Comparison of ENCODE assay signal across 7 cellular contexts in the genomic region with DNA sequence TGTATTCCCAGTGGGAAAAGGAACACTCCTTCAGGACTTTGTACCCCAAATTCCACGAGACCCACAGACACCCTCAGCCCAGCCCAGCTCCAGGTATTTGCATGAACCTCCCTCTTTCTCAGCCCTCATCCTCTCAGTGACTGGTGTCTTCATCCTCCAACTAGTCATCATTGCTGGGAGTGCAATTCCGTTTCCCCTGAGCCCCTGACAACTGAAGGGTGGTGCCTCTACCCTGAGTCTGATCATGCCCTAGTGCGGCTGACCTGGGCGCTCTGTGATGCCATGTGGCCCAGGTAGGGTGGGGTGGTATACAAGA. TPM values are rescaled to one million over a fixed set of nuclear protein-coding genes. Genes with fewer than 3 reads are reported as not detected.
DNase-seq lines count a peak whose midpoint lies in the region; ATAC-seq and TF ChIP-seq lines count a peak whose summit lies in the region.

No MANE protein-coding gene starts in this region.

- DNase-seq in immature natural killer cell (no peak), kidney glomerular epithelial cell (lab: John Stamatoyannopoulos, UW) (no peak)
- DNase-seq in activated effector memory CD4-positive, alpha-beta T cell treated with Interleukin-2 at 50 U/mL for 16 hours, result no peak

- H3K27me3 Mint-ChIP-seq in immature natural killer cell (ENCODE audit: low read depth in 3 of 3), result peaks cover 10 to 20% (median 18%) of the 10 kb centered on the region in 3 donors

- peak overlapping the region; percentile 79 to 94 (median 88) for H3K27ac Mint-ChIP-seq in immature natural killer cell

- peaks cover 50 to 57% of the 10 kb centered on the region in 2 donors for H3K4me1 Mint-ChIP-seq in immature natural killer cell

- H3K36me3 ChIP-seq in thymus (ENCODE audit: control insufficient read depth, insufficient read depth), result no peaks in the 10 kb centered on the region

- H3K27me3 ChIP-seq in thymus (ENCODE audit: control insufficient read depth, insufficient read depth), result no peaks in the 10 kb centered on the region

- H3K4me3 ChIP-seq in WI38 (ENCODE audit: low read depth, low read length), result peak overlapping the region; percentile 61
- H3K4me3 ChIP-seq in thymus (ENCODE audit: low read length), result peak overlapping the region; percentile 85

- no peaks in the 10 kb centered on the region for H3K36me3 Mint-ChIP-seq in immature natural killer cell

- no peak for TF ChIP-seq CTCF in WI38 (IDR thresholded peaks at IDR 0.05; ENCODE audit: low read depth, low read length)

- WGBS in thymus, result 25% methylated on average over 4 of the region's 4 CpGs

- H3K9me3 Mint-ChIP-seq in immature natural killer cell, result no peaks in the 10 kb centered on the region

- H3K9me3 ChIP-seq in thymus (ENCODE audit: control insufficient read depth), result no peaks in the 10 kb centered on the region

- ATAC-seq in GM19035 (IDR thresholded peaks at IDR 0.05; ENCODE audit: unreplicated experiment), result peak; percentile 7
- peak; percentile 5 for ATAC-seq in HG02938 (IDR thresholded peaks at IDR 0.05; ENCODE audit: unreplicated experiment)

- peak overlapping the region; percentile 81 to 93 (median 90) for H3K4me3 Mint-ChIP-seq in immature natural killer cell

- peaks cover 14% of the 10 kb centered on the region for H3K4me1 ChIP-seq in thymus (ENCODE audit: control insufficient read depth, insufficient read depth, low read length)

- H3K27ac ChIP-seq in thymus (ENCODE audit: low read depth), result peak overlapping the region; percentile 95

RNA-seq across cellular contexts. Expression of gene ZNF692, which starts 3.8 kb away (rescaled TPM):
- polyA plus RNA-seq in immature natural killer cell (10 to 100 TPM in 1 of 3 donors, 1 to 10 TPM in 2; 5.5 to 11.0 (median 7.7) TPM), thymus (127 TPM)

RNA-seq across cellular contexts. Expression of gene ZNF672, which starts 24.6 kb away (rescaled TPM):
- 10 to 100 TPM; 17.1 to 36.9 (median 29.3) TPM for polyA plus RNA-seq in immature natural killer cell
- 16.8 TPM for polyA plus RNA-seq in thymus

RNA-seq across cellular contexts. Expression of gene SH3BP5L, which starts 36.9 kb away (rescaled TPM):
- 1 to 10 TPM in 2 of 3 donors, under 1 TPM in 1; 0.46 to 5.9 (median 3.2) TPM for polyA plus RNA-seq in immature natural killer cell
- 15.0 TPM for polyA plus RNA-seq in thymus

RNA-seq across cellular contexts. Expression of gene PGBD2, which starts 43.4 kb away (rescaled TPM):
- polyA plus RNA-seq in immature natural killer cell (10 to 100 TPM in 1 of 3 donors, 1 to 10 TPM in 2; 6.7 to 12.4 (median 9.3) TPM), thymus (8.8 TPM)

Comparison
In these comparisons a context has a peak if more than half of its experiments do, and no peak if none do; other contexts are left out.
1. RNA of gene ZNF692, which starts 3.8 kb away (polyA plus RNA-seq): 127 TPM in thymus (single experiment); 5.5 to 11.0 TPM in immature natural killer cell; every median in the first group is over 10 times any median in the second.